21 cellular contexts compared by ENCODE assay signal in the genomic region with DNA sequence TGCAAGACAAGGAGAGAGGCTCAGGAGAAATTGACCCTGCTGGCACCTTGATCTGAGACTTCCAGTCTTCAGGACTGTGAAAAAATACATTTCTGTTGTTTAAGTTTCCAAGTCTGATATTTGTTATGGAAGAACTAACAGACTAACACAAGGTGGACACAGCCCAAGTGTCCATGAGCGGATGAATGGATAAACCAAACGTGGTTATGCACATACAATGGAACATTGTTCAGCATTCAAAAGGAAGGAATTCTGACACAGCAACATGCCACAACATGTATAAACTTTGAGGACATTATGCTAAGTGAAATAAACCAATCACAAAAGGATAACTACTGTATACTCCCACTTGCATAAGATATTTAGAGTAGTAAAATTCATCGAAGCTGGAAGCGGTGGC.
DNase-seq lines count a peak whose midpoint lies in the region; ATAC-seq and TF ChIP-seq lines count a peak whose summit lies in the region.
"Had no signal": no experiment of that assay in that cellular context is flagged by ENCODE, and none has a peak within 500 bp of the region (broad histone marks: within the 10 kb centered on the region; RNA-seq: fewer than 3 reads in every experiment).

No MANE protein-coding gene starts in this region.

- ATAC-seq in heart left ventricle, result no peak
- ATAC-seq: Right ventricle myocardium inferior had no signal

- H3K4me1 ChIP-seq in vagina (no peaks in the 10 kb centered on the region), heart left ventricle (peaks cover 0 to 10% (median 0%) of the 10 kb centered on the region in 12 donors)
- H3K4me1 ChIP-seq: BLaER1, SJCRH30 had no signal

- H3K9me3 ChIP-seq in vagina, result no peaks in the 10 kb centered on the region
- H3K9me3 ChIP-seq in heart left ventricle, result no peaks in the 10 kb centered on the region
- H3K9me3 ChIP-seq: BLaER1, SJCRH30 had no signal

- DNase-seq in epithelial cell of esophagus (ENCODE audit: low read depth), result peak; percentile 8
- peak in 1 of 49 donors; percentile 26 for DNase-seq in substantia nigra (lab: John Stamatoyannopoulos, UW)
- no peak for DNase-seq in ACHN
- no peak for DNase-seq in vagina (ENCODE audit: extremely low spot score in 2 of 2)
- DNase-seq in heart left ventricle, result no peak
- DNase-seq: CD4-positive, alpha-beta T cell; COR-L47; DMS53; GM23248; H7; KBM-7; MM.1S; NCI-H2029; NCI-H2227 treated with DMSO at 0.1 percent for 48 hours; NCI-H526 treated with DMSO at 0.1 percent for 48 hours; PC-9; SJCRH30 had no signal

- TF ChIP-seq CTCF in epithelial cell of esophagus (IDR thresholded peaks at IDR 0.05; ENCODE audit: insufficient read depth, low read depth, low read length, missing control alignments), result no peak
- no peak for TF ChIP-seq CTCF in vagina (IDR thresholded peaks at IDR 0.05)
- TF ChIP-seq CTCF in heart left ventricle (IDR thresholded peaks at IDR 0.05), result no peak

- H3K27ac ChIP-seq in angular gyrus (ENCODE audit: low read depth, low read length) (peak overlapping the region; percentile 92), layer of hippocampus (ENCODE audit: low read depth, low read length) (peak overlapping the region; percentile 80), substantia nigra (ENCODE audit: low read depth, low read length, poor library complexity, severe bottlenecking) (peak overlapping the region; percentile 93), vagina (no peak overlapping the region), heart left ventricle (no peak overlapping the region)
- H3K27ac ChIP-seq: BLaER1, GM23248, PC-9, SJCRH30 had no signal

- in situ Hi-C loops in ACHN (cut with HindIII; ENCODE audit: low pct_ligation_motif_present, low pct_unique_long_range_greater_than_20kb, low sequenced_read_pairs), result no loop called here

- H3K4me3 ChIP-seq in epithelial cell of esophagus (ENCODE audit: low read length) (no peak overlapping the region), vagina (no peak overlapping the region), heart left ventricle (no peak overlapping the region)
- H3K4me3 ChIP-seq: BLaER1, GM23248, PC-9, SJCRH30 had no signal

- WGBS in heart left ventricle, 4 donors, result 90 to 94% (median 94%) methylated on average over 4 of the region's 4 CpGs

- intact Hi-C loops in vagina (cut with DNase I) (no loop called here), heart left ventricle (cut with DNase I) (no loop called here)

- no peak for TF ChIP-seq POLR2A in vagina (IDR thresholded peaks at IDR 0.05)
- no peak for TF ChIP-seq POLR2A in heart left ventricle (IDR thresholded peaks at IDR 0.05)

- no peaks in the 10 kb centered on the region for H3K36me3 ChIP-seq in vagina
- H3K36me3 ChIP-seq in heart left ventricle, result peaks cover 0 to 15% (median 0%) of the 10 kb centered on the region in 9 donors
- H3K36me3 ChIP-seq: BLaER1, SJCRH30 had no signal

- H3K27me3 ChIP-seq in layer of hippocampus (ENCODE audit: control insufficient read depth, insufficient read depth, low read length), result no peaks in the 10 kb centered on the region
- H3K27me3 ChIP-seq in vagina, result no peaks in the 10 kb centered on the region
- H3K27me3 ChIP-seq in heart left ventricle, result no peaks in the 10 kb centered on the region
- H3K27me3 ChIP-seq: BLaER1, SJCRH30 had no signal

Comparison
In these comparisons a context has a peak if more than half of its experiments do, and no peak if none do; other contexts are left out.
1. H3K27ac ChIP-seq: peak in angular gyrus (single experiment), layer of hippocampus (single experiment) and substantia nigra (single experiment); none in vagina (single experiment) and heart left ventricle (0 of 12).